28 cellular contexts compared by ENCODE assay signal in genomic region chr18:21575656-21576055, GRCh38.
"Had no signal": no experiment of that assay in that cellular context is flagged by ENCODE, and none has a peak within 500 bp of the region (broad histone marks: within the 10 kb centered on the region; RNA-seq: fewer than 3 reads in every experiment).

No MANE protein-coding gene starts in this region.

- H3K4me1 ChIP-seq: esophagus squamous epithelium had no signal

- H2AFZ ChIP-seq: hepatocyte had no signal

- H3K4me3 ChIP-seq: coronary artery, esophagus squamous epithelium, gastroesophageal sphincter, heart right ventricle, hepatocyte had no signal

- H3K27me3 ChIP-seq: brain microvascular endothelial cell, esophagus squamous epithelium, gastroesophageal sphincter, heart right ventricle, hepatocyte had no signal

- H3K4me2 ChIP-seq: hepatocyte had no signal

- H3K27ac ChIP-seq: brain microvascular endothelial cell, epithelial cell of prostate, esophagus squamous epithelium, gastroesophageal sphincter, heart right ventricle, hepatocyte had no signal

- ATAC-seq: activated CD4-positive, alpha-beta T cell treated with anti-CD3 and anti-CD28 coated beads for 36 hours; activated CD8-positive, alpha-beta memory T cell treated with anti-CD3 and anti-CD28 coated beads, Interleukin-2, amount 10 ng/mL, durations not matched to agents 7 days and 5 days; activated CD8-positive, alpha-beta T cell treated with anti-CD3 and anti-CD28 coated beads, Interleukin-2, amount 10 ng/mL, durations not matched to agents 7 days and 5 days; effector memory CD8-positive, alpha-beta T cell; gastroesophageal sphincter; heart right ventricle had no signal

- H3K9me3 ChIP-seq: esophagus squamous epithelium, gastroesophageal sphincter, heart right ventricle had no signal

- FAIRE-seq: astrocyte, bronchial epithelial cell had no signal

- DNase-seq: activated CD4-positive, alpha-beta memory T cell treated with anti-CD3 and anti-CD28 coated beads for 36 hours; activated CD4-positive, alpha-beta T cell treated with anti-CD3 and anti-CD28 coated beads for 36 hours; activated CD4-positive, alpha-beta T cell treated with anti-CD3 and anti-CD28 coated beads, Interleukin-2, amount 10 ng/mL, durations not matched to agents 24 days and 14 days; activated CD4-positive, CD25-positive, alpha-beta regulatory T cell; activated CD4-positive, CD25-positive, alpha-beta regulatory T cell treated with anti-CD3 and anti-CD28 coated beads, Interleukin-2, amount 50 U/mL, for 72 hours; activated CD8-positive, alpha-beta memory T cell treated with anti-CD3 and anti-CD28 coated beads, Interleukin-2, amount 10 ng/mL, durations not matched to agents 7 days and 5 days; activated CD8-positive, alpha-beta memory T cell treated with anti-CD3 and anti-CD28 coated beads, Interleukin-2, amount 50 U/mL, for 4 hours; activated CD8-positive, alpha-beta T cell treated with anti-CD3 and anti-CD28 coated beads, Interleukin-2, amount 10 ng/mL, durations not matched to agents 7 days and 5 days; activated effector memory CD4-positive, alpha-beta T cell treated with anti-CD3 and anti-CD28 coated beads, Interleukin-2, amount 50 U/mL, for 16 hours; activated naive CD4-positive, alpha-beta T cell treated with anti-CD3 and anti-CD28 coated beads for 36 hours; activated naive CD8-positive, alpha-beta T cell treated with anti-CD3 and anti-CD28 coated beads, Interleukin-2, amount 10 ng/mL, durations not matched to agents 7 days and 5 days; activated T-cell treated with anti-CD3 and anti-CD28 coated beads, Interleukin-2, amount 50 U/mL, for 1 hour; activated T-cell treated with anti-CD3 and anti-CD28 coated beads, Interleukin-2, amount 50 U/mL, for 48 hours; amniotic stem cell; anterior cingulate cortex; brain microvascular endothelial cell; effector CD4-positive, alpha-beta T cell; effector memory CD8-positive, alpha-beta T cell; esophagus squamous epithelium; foreskin melanocyte; heart right ventricle; T-helper 2 cell had no signal
